14 cellular contexts compared by ENCODE assay signal in the genomic region with DNA sequence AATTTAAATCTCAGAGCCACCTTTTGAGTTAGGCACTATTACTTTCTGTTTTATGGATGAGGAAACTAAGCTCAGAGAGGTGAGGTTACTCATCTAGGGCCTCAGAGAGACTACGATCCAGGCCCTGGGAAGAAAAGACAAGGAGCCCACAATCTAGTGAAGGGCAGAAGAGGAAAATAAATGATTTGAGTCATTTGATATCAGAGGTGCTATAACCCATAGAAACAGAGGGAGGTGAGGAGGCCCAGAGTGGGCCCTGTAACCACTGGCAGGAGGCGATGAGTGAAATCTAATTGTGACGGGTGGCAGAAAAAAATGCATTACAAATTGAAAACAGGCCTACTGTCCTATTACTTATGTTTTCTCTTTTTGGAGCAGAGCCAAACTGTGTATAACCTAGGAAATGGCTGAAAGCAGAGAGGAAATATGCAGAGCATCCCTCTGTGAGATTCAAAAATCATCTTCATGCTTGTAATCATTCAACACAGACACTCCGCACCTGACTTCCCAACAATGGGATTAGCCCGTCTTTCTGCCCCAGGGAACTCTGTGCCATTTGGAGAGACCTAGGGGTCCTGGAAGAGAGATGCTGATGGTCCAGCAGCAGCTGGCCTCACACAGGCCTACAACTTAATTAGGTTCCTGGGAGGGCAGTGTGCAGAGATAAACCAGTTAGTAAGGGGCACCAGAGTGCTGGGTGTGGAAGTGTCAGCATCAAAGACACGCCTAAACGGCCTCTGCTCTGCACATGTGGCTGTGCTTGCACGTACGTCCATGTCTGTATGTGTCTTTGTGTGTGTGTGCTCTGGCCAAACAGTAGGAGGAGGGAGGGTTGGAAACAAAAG. TPM values are rescaled to one million over a fixed set of nuclear protein-coding genes. Genes with fewer than 3 reads are reported as not detected.
DNase-seq lines count a peak whose midpoint lies in the region; ATAC-seq and TF ChIP-seq lines count a peak whose summit lies in the region.
"Had no signal": no experiment of that assay in that cellular context is flagged by ENCODE, and none has a peak within 500 bp of the region (broad histone marks: within the 10 kb centered on the region; RNA-seq: fewer than 3 reads in every experiment).

No MANE protein-coding gene starts in this region.

- no peaks in the 10 kb centered on the region for H3K4me1 Mint-ChIP-seq in CD8-positive, alpha-beta memory T cell
- H3K4me1 Mint-ChIP-seq: activated naive CD4-positive, alpha-beta T cell treated with anti-CD3 and anti-CD28 coated beads, Interleukin-2, amount 50 U/mL, for 24 hours had no signal

- BruUV-seq in IMR-90 (replicated peaks; lab: Mats Ljungman, UMichigan): no TSS peak

- DNase-seq in AG04450 (ENCODE audit: low read depth, low spot score): no peak
- peak; percentile 71 for DNase-seq in IMR-90
- DNase-seq in adrenal gland: peak in 1 of 7 donors; percentile 59
- DNase-seq in left kidney (ENCODE audit: low read depth, low spot score): peak; percentile 49
- no peak for DNase-seq in CD8-positive, alpha-beta memory T cell
- no peak for DNase-seq in NCI-H2171 (lab: John Stamatoyannopoulos, UW)
- DNase-seq: cerebellar nuclear complex; DMS153; NCI-H1694; NK-92 treated with Interleukin-12 subunit alpha and Interleukin-12 subunit beta, amount 100 ng/mL, for 24 hours; transverse colon had no signal

- TF ChIP-seq RAD21 in IMR-90 (IDR thresholded peaks at IDR 0.05; ENCODE audit: low read length): no peak

- H4K20me1 ChIP-seq in IMR-90 (ENCODE audit: insufficient read depth, low read length): peaks cover 3% of the 10 kb centered on the region; the same call in 1 of the 2 replicates

- H3K9me3 Mint-ChIP-seq in CD8-positive, alpha-beta memory T cell: no peaks in the 10 kb centered on the region
- H3K9me3 Mint-ChIP-seq: activated naive CD4-positive, alpha-beta T cell treated with anti-CD3 and anti-CD28 coated beads, Interleukin-2, amount 50 U/mL, for 24 hours had no signal

- H2BK15ac ChIP-seq in IMR-90 (ENCODE audit: low read depth, low read length): peak overlapping the region; percentile 79; the same call in 2 of the 3 replicates

- POLR2A ChIA-PET in AG04450 (lab: Yijun Ruan, JAX) (interaction anchor here (0.9 to 1.8 kb wide), 4 partner anchors 9 to 73 kb away, joined by 3 to 7 read pairs (median 4); no protein-coding TSS in a partner anchor), IMR-90 (lab: Charles Lee; ENCODE audit: unreplicated experiment) (no interaction called here)
- POLR2A ChIA-PET in CD8-positive, alpha-beta memory T cell (lab: Charles Lee): no interaction called here

- peak overlapping the region; percentile 15 for H3K4me2 ChIP-seq in IMR-90 (ENCODE audit: low read depth, low read length)

- no peak overlapping the region for H3K4me3 Mint-ChIP-seq in CD8-positive, alpha-beta memory T cell
- H3K4me3 Mint-ChIP-seq: activated naive CD4-positive, alpha-beta T cell treated with anti-CD3 and anti-CD28 coated beads, Interleukin-2, amount 50 U/mL, for 24 hours had no signal

- H3K4me3 ChIP-seq in AG04450 (ENCODE audit: low read depth, low read length) (no peak overlapping the region), IMR-90 (ENCODE audit: insufficient read depth, low read depth, low read length) (no peak overlapping the region), adrenal gland (no peak overlapping the region)
- H3K4me3 ChIP-seq in CD8-positive, alpha-beta memory T cell (ENCODE audit: low read length): no peak overlapping the region
- H3K4me3 ChIP-seq: transverse colon had no signal

- H3K9ac ChIP-seq in IMR-90 (ENCODE audit: low read depth, low read length): peak overlapping the region; percentile 25

- no peak overlapping the region for H3K27ac Mint-ChIP-seq in CD8-positive, alpha-beta memory T cell
- H3K27ac Mint-ChIP-seq: activated naive CD4-positive, alpha-beta T cell treated with anti-CD3 and anti-CD28 coated beads, Interleukin-2, amount 50 U/mL, for 24 hours had no signal

- H3K9me3 ChIP-seq in AG04450 (ENCODE audit: control insufficient read depth, insufficient read depth, low read length): no peaks in the 10 kb centered on the region
- no peaks in the 10 kb centered on the region for H3K9me3 ChIP-seq in IMR-90 (ENCODE audit: control insufficient read depth, insufficient read depth, low read length)
- no peaks in the 10 kb centered on the region for H3K9me3 ChIP-seq in adrenal gland (replicated peaks in 1 of 3)
- H3K9me3 ChIP-seq in CD8-positive, alpha-beta memory T cell (ENCODE audit: low read length): no peaks in the 10 kb centered on the region
- H3K9me3 ChIP-seq: transverse colon had no signal

- peak overlapping the region; percentile 32 for H3K56ac ChIP-seq in IMR-90 (ENCODE audit: extremely low read depth, insufficient read depth, low read length)

- TF ChIP-seq CTCF in AG04450 (IDR thresholded peaks at IDR 0.05; ENCODE audit: low read depth, low read length) (no peak), IMR-90 (conservative IDR thresholded peaks at IDR 0.05; ENCODE audit: low read depth, low read length) (no peak), adrenal gland (IDR thresholded peaks at IDR 0.05) (no peak)

- H3K23ac ChIP-seq in IMR-90 (ENCODE audit: low read depth, low read length): peak overlapping the region; percentile 41; the same call in 1 of the 2 replicates

- peak overlapping the region; percentile 88 for H3K4ac ChIP-seq in IMR-90 (ENCODE audit: low read depth, low read length)

- peak overlapping the region; percentile 83 for H3K14ac ChIP-seq in IMR-90 (replicated peaks; ENCODE audit: low read depth, low read length)

- H3K27ac ChIP-seq in AG04450 (ENCODE audit: low read depth, low read length): peak overlapping the region; percentile 80
- peak overlapping the region; percentile 64 for H3K27ac ChIP-seq in IMR-90 (ENCODE audit: insufficient read depth, low read length)
- peak overlapping the region in 4 of 5 donors; percentile 26 to 76 (median 66) for H3K27ac ChIP-seq in adrenal gland
- no peak overlapping the region for H3K27ac ChIP-seq in CD8-positive, alpha-beta memory T cell (ENCODE audit: low read depth, low read length)
- H3K27ac ChIP-seq: transverse colon had no signal

- dilution Hi-C loops in IMR-90 (cut with HindIII; ENCODE audit: low sequenced_read_pairs, unreplicated experiment): no loop called here

- H3K36me3 ChIP-seq in IMR-90 (ENCODE audit: control insufficient read depth, insufficient read depth, low read length): no peaks in the 10 kb centered on the region
- no peaks in the 10 kb centered on the region for H3K36me3 ChIP-seq in adrenal gland (replicated peaks in 1 of 2)
- no peaks in the 10 kb centered on the region for H3K36me3 ChIP-seq in CD8-positive, alpha-beta memory T cell (ENCODE audit: insufficient read depth, low read length)
- H3K36me3 ChIP-seq: transverse colon had no signal

- TF ChIP-seq POLR2A in IMR-90 (IDR thresholded peaks at IDR 0.05; ENCODE audit: low read depth, low read length) (no peak), adrenal gland (IDR thresholded peaks at IDR 0.05) (no peak)

- H2BK120ac ChIP-seq in IMR-90 (ENCODE audit: low read depth, low read length): peak overlapping the region; percentile 80

- H3K4me1 ChIP-seq in IMR-90 (ENCODE audit: control insufficient read depth, insufficient read depth, low read length) (peaks cover 29% of the 10 kb centered on the region), adrenal gland (replicated peaks in 1 of 2) (peaks cover 5 to 24% of the 10 kb centered on the region in 2 donors)
- H3K4me1 ChIP-seq in CD8-positive, alpha-beta memory T cell (ENCODE audit: insufficient read depth, low read length): no peaks in the 10 kb centered on the region
- H3K4me1 ChIP-seq: transverse colon had no signal

- peaks cover 9 to 29% of the 10 kb centered on the region in 2 donors for H3K27me3 Mint-ChIP-seq in CD8-positive, alpha-beta memory T cell

- H3K9me1 ChIP-seq in IMR-90 (ENCODE audit: insufficient read depth, low read length): peaks cover 28% of the 10 kb centered on the region

- peak overlapping the region; percentile 99 for H2AK5ac ChIP-seq in IMR-90 (ENCODE audit: low read depth, low read length)

- H3K36me3 Mint-ChIP-seq in CD8-positive, alpha-beta memory T cell: no peaks in the 10 kb centered on the region
- H3K36me3 Mint-ChIP-seq: activated naive CD4-positive, alpha-beta T cell treated with anti-CD3 and anti-CD28 coated beads, Interleukin-2, amount 50 U/mL, for 24 hours had no signal

- H4K5ac ChIP-seq in IMR-90 (ENCODE audit: low read depth, low read length): peak overlapping the region; percentile 95

- peaks cover 0 to 15% of the 10 kb centered on the region in 2 experiments; a peak in 2 of 4 replicates for H3K79me1 ChIP-seq in IMR-90 (ENCODE audit: low read depth in 1 of 2, low read length in 2 of 2)

- 0% methylated on average over 1 of the region's 9 CpGs; no CpG with 5 or more reads in 1 of the 2 experiments for WGBS in IMR-90 (ENCODE audit: extremely low coverage in 2 of 2, insufficient read length in 1 of 2), 2 experiments
- 81 to 92% (median 85%) methylated on average over 9 of the region's 9 CpGs for WGBS in adrenal gland, 4 donors

- peak overlapping the region; percentile 95 for H2BK5ac ChIP-seq in IMR-90 (ENCODE audit: low read depth, low read length, poor library complexity, severe bottlenecking)

- peak overlapping the region; percentile 65 for H4K91ac ChIP-seq in IMR-90 (ENCODE audit: insufficient read depth, low read depth, low read length)

- H2AK9ac ChIP-seq in IMR-90 (replicated peaks; ENCODE audit: low read depth, low read length, poor library complexity): peak overlapping the region; percentile 53

- H3K27me3 ChIP-seq in AG04450 (ENCODE audit: control insufficient read depth, insufficient read depth, low read length) (no peaks in the 10 kb centered on the region), IMR-90 (ENCODE audit: control insufficient read depth, insufficient read depth, low read length) (no peaks in the 10 kb centered on the region), adrenal gland (no peaks in the 10 kb centered on the region)
- no peaks in the 10 kb centered on the region for H3K27me3 ChIP-seq in CD8-positive, alpha-beta memory T cell (ENCODE audit: insufficient read depth, low read length, poor library complexity, severe bottlenecking)
- H3K27me3 ChIP-seq: transverse colon had no signal

- intact Hi-C loops in IMR-90 (cut with micrococcal nuclease): no loop called here
- intact Hi-C loops in adrenal gland (cut with DNase I): no loop called here

- peak overlapping the region; percentile 92 for H3K18ac ChIP-seq in IMR-90 (ENCODE audit: low read depth, low read length)

- CTCF ChIA-PET in AG04450 (lab: Charles Lee) (no interaction called here), IMR-90 (lab: Yijun Ruan, JAX) (no interaction called here)
- CTCF ChIA-PET in CD8-positive, alpha-beta memory T cell (lab: Charles Lee): no interaction called here

- H2AFZ ChIP-seq in IMR-90 (replicated peaks; ENCODE audit: low read length, poor library complexity): peak overlapping the region; percentile 25

- ATAC-seq in IMR-90 (ENCODE audit: low read depth): peak; percentile 42
- ATAC-seq in GM21528 (IDR thresholded peaks at IDR 0.05; ENCODE audit: low FRiP score, unreplicated experiment): no peak
- no peak for ATAC-seq in HG02571 (IDR thresholded peaks at IDR 0.05; ENCODE audit: unreplicated experiment)

- peak overlapping the region; percentile 17 to 97; a peak in 3 of 4 replicates for H4K8ac ChIP-seq in IMR-90 (ENCODE audit: low read depth in 2 of 2, low read length in 2 of 2)

- in situ Hi-C loops in IMR-90 (cut with MboI; ENCODE audit: low sequenced_read_pairs): no loop called here

- H2BK20ac ChIP-seq in IMR-90 (ENCODE audit: low read depth, low read length): peak overlapping the region; percentile 58

RNA-seq across cellular contexts. Expression of gene MAP6, which starts 41.9 kb away (rescaled TPM):
- 1.5 TPM in 2 replicates for polyA plus RNA-seq in AG04450 (2011; rRNA removed)
- polyA minus RNA-seq in AG04450 (2011; rRNA and poly(A)+ RNA removed): 1.6 and 1.9 TPM in 2 replicates
- total RNA-seq in IMR-90 (2012; rRNA removed): 2.5 and 3.0 TPM in 2 replicates
- polyA plus RNA-seq in IMR-90 (2012; rRNA removed): 3.1 and 3.4 TPM in 2 replicates
- polyA plus RNA-seq in IMR-90 (2012; cell fraction: cytosol; rRNA removed): 1.6 and 1.9 TPM in 2 replicates
- 6.3 and 12.8 TPM in 2 replicates for polyA plus RNA-seq in IMR-90 (2012; cell fraction: nucleus; rRNA removed; ENCODE audit: low replicate concordance)
- total RNA-seq in adrenal gland: 10 to 100 TPM; 11.4 to 56.0 (median 20.9) TPM
- 10 to 100 TPM; 28.6 to 34.8 (median 33.1) TPM for polyA plus RNA-seq in adrenal gland
- under 1 TPM; 0.07 to 0.16 TPM for total RNA-seq in CD8-positive, alpha-beta memory T cell
- polyA plus RNA-seq in CD8-positive, alpha-beta memory T cell: not detected

Comparison
In these comparisons a context has a peak if more than half of its experiments do, and no peak if none do; other contexts are left out.
1. DNase-seq: peak in IMR-90 (single experiment) and left kidney (single experiment); none in AG04450 (single experiment), CD8-positive, alpha-beta memory T cell (0 of 5) and NCI-H2171 (single experiment).